In genomic region chr19:48321622-48322591, GRCh38 we compare ENCODE assay signal across 8 cellular contexts. TPM values are rescaled to one million over a fixed set of nuclear protein-coding genes. Genes with fewer than 3 reads are reported as not detected.
DNase-seq lines count a peak whose midpoint lies in the region; ATAC-seq and TF ChIP-seq lines count a peak whose summit lies in the region.

No MANE protein-coding gene starts in this region.

- H3K9me2 ChIP-seq in neural cell (ENCODE audit: insufficient read depth, low read length) = no peaks in the 10 kb centered on the region

- peak overlapping the region; percentile 88 for H3K4me3 Mint-ChIP-seq in stimulated activated naive CD8-positive, alpha-beta T cell treated with anti-CD3 and anti-CD28 coated beads, Interleukin-15, Interleukin-2, amounts not matched to agents 100 ng/mL and 50 ng/mL, for 24 hours

- peak; percentile 23 for TF ChIP-seq RAD21 in neural cell (conservative IDR thresholded peaks at IDR 0.05)

- TF ChIP-seq EP300 in neural cell (conservative IDR thresholded peaks at IDR 0.05; ENCODE audit: poor library complexity, severe bottlenecking) = no peak

- H3K27me3 Mint-ChIP-seq in stimulated activated naive CD8-positive, alpha-beta T cell treated with anti-CD3 and anti-CD28 coated beads, Interleukin-15, Interleukin-2, amounts not matched to agents 100 ng/mL and 50 ng/mL, for 24 hours = no peaks in the 10 kb centered on the region

- H3K4me1 Mint-ChIP-seq in stimulated activated naive CD8-positive, alpha-beta T cell treated with anti-CD3 and anti-CD28 coated beads, Interleukin-15, Interleukin-2, amounts not matched to agents 100 ng/mL and 50 ng/mL, for 24 hours (ENCODE audit: low read depth) = peaks cover 65% of the 10 kb centered on the region

- H3K4me3 ChIP-seq in HAP-1 (peak overlapping the region; percentile 33), RWPE2 (ENCODE audit: severe bottlenecking) (peak overlapping the region; percentile 44), fibroblast of the aortic adventitia (ENCODE audit: low read depth, low read length) (peak overlapping the region; percentile 54), neural cell (ENCODE audit: low read length) (peak overlapping the region; percentile 67)

- in situ Hi-C loops in G401 (cut with HindIII; ENCODE audit: low sequenced_read_pairs) = no loop called here
- in situ Hi-C loops in HAP-1 (cut with MboI; ENCODE audit: low sequenced_read_pairs) = no loop called here

- TF ChIP-seq CTCF in RWPE2 (IDR thresholded peaks at IDR 0.05; ENCODE audit: poor library complexity, severe bottlenecking) (no peak), fibroblast of the aortic adventitia (IDR thresholded peaks at IDR 0.05; ENCODE audit: insufficient read depth, low read length) (no peak), neural cell (IDR thresholded peaks at IDR 0.05; ENCODE audit: poor library complexity, severe bottlenecking) (peak; percentile 38)

- no peaks in the 10 kb centered on the region for H3K9me3 ChIP-seq in HAP-1
- no peaks in the 10 kb centered on the region for H3K9me3 ChIP-seq in RWPE2 (ENCODE audit: severe bottlenecking)
- no peaks in the 10 kb centered on the region for H3K9me3 ChIP-seq in neural cell (ENCODE audit: low read length)

- peak overlapping the region; percentile 99 for H3K27ac Mint-ChIP-seq in stimulated activated naive CD8-positive, alpha-beta T cell treated with anti-CD3 and anti-CD28 coated beads, Interleukin-15, Interleukin-2, amounts not matched to agents 100 ng/mL and 50 ng/mL, for 24 hours

- H3K9ac ChIP-seq in neural cell (ENCODE audit: low read length) = peak overlapping the region; percentile 64

- H3K27me3 ChIP-seq in HAP-1 (ENCODE audit: low read depth) (no peaks in the 10 kb centered on the region), RWPE2 (ENCODE audit: insufficient read depth, poor library complexity, severe bottlenecking) (no peaks in the 10 kb centered on the region), neural cell (ENCODE audit: insufficient read depth, low read depth, low read length) (no peaks in the 10 kb centered on the region)

- H3K27ac ChIP-seq in RWPE2 (ENCODE audit: poor library complexity, severe bottlenecking) (peak overlapping the region; percentile 91), neural cell (ENCODE audit: low read length) (no peak overlapping the region)

- peak overlapping the region; percentile 25 for H3K4me2 ChIP-seq in neural cell (ENCODE audit: low read length)

- no peaks in the 10 kb centered on the region for H3K9me3 Mint-ChIP-seq in stimulated activated naive CD8-positive, alpha-beta T cell treated with anti-CD3 and anti-CD28 coated beads, Interleukin-15, Interleukin-2, amounts not matched to agents 100 ng/mL and 50 ng/mL, for 24 hours

- no peaks in the 10 kb centered on the region for H3F3A ChIP-seq in neural cell (ENCODE audit: insufficient read depth, low read length, poor library complexity, severe bottlenecking)

- no peaks in the 10 kb centered on the region for H3K79me2 ChIP-seq in neural cell (replicated peaks; ENCODE audit: insufficient read depth, low read length)

- no peaks in the 10 kb centered on the region for H4K20me1 ChIP-seq in neural cell (ENCODE audit: insufficient read depth)

- peak; percentile 69 for ATAC-seq in RWPE2 (ENCODE audit: low read depth)

- H3K36me3 Mint-ChIP-seq in stimulated activated naive CD8-positive, alpha-beta T cell treated with anti-CD3 and anti-CD28 coated beads, Interleukin-15, Interleukin-2, amounts not matched to agents 100 ng/mL and 50 ng/mL, for 24 hours (ENCODE audit: low read depth) = peaks cover 10% of the 10 kb centered on the region

- H3K4me1 ChIP-seq in HAP-1 (peaks cover 14% of the 10 kb centered on the region), RWPE2 (ENCODE audit: insufficient read depth, poor library complexity, severe bottlenecking) (peaks cover 10% of the 10 kb centered on the region)

- DNase-seq in G401 (ENCODE audit: low spot score) (peak; percentile 91), HAP-1 (ENCODE audit: low spot score in 2 of 2) (peak; percentile 90 to 99), M059J (ENCODE audit: low read depth) (peak; percentile 97), RWPE2 (ENCODE audit: low spot score) (peak; percentile 97), fibroblast of the aortic adventitia (ENCODE audit: low read depth) (peak; percentile 98)
- peak; percentile 99 for DNase-seq in activated effector memory CD4-positive, alpha-beta T cell treated with Interleukin-2 at 50 U/mL for 16 hours

- H3K36me3 ChIP-seq in HAP-1 (replicated peaks) = no peaks in the 10 kb centered on the region
- peaks cover 4% of the 10 kb centered on the region; the same call in 1 of the 2 replicates for H3K36me3 ChIP-seq in RWPE2 (ENCODE audit: low read depth)
- no peaks in the 10 kb centered on the region for H3K36me3 ChIP-seq in neural cell (ENCODE audit: insufficient read depth, low read length)

- peak overlapping the region; percentile 94 for H2AFZ ChIP-seq in neural cell (ENCODE audit: low read depth, low read length)

TF ChIP-seq in neural cell, 6 proteins besides CTCF, POLR2A, EP300 and RAD21:
- no peak for TF ChIP-seq SMC3 (conservative IDR thresholded peaks at IDR 0.05; ENCODE audit: poor library complexity)
- peak; percentile 33 for TF ChIP-seq POLR2AphosphoS5 (IDR thresholded peaks at IDR 0.05)
TF ChIP-seq in neural cell: peak in this region for 1.

RNA-seq across cellular contexts. Expression of gene EMP3, which starts 3.4 kb away (rescaled TPM):
- total RNA-seq in G401 (2014; rRNA removed; shearing (Covaris generic)) = 73.8 and 83.8 TPM in 2 replicates
- total RNA-seq in M059J (2014; rRNA removed; shearing (Covaris generic)) = 87.2 and 98.0 TPM in 2 replicates
- total RNA-seq in fibroblast of the aortic adventitia (ENCODE audit: low replicate concordance) = 93.3 and 369 TPM in 2 replicates
- not detected in 2 replicates for polyA plus RNA-seq in neural cell
- not detected in 2 replicates for polyA minus RNA-seq in neural cell

RNA-seq across cellular contexts. Expression of gene TMEM143, which starts 41.8 kb away (rescaled TPM):
- total RNA-seq in G401 (2014; rRNA removed; shearing (Covaris generic)) = 7.4 and 9.8 TPM in 2 replicates
- 2.3 and 3.3 TPM in 2 replicates for total RNA-seq in M059J (2014; rRNA removed; shearing (Covaris generic))
- 2.2 and 5.0 TPM in 2 replicates for total RNA-seq in fibroblast of the aortic adventitia (ENCODE audit: low replicate concordance)
- polyA plus RNA-seq in neural cell = 4.2 and 11.7 TPM in 2 replicates
- 8.9 and 17.0 TPM in 2 replicates for polyA minus RNA-seq in neural cell

RNA-seq across cellular contexts. Expression of gene SYNGR4, which starts 42.3 kb away (rescaled TPM):
- not detected in 2 replicates for total RNA-seq in G401 (2014; rRNA removed; shearing (Covaris generic))
- 0.42 TPM in 1 of 2 replicates, not detected in the other for total RNA-seq in M059J (2014; rRNA removed; shearing (Covaris generic))
- not detected in 2 replicates for total RNA-seq in fibroblast of the aortic adventitia (ENCODE audit: low replicate concordance)
- not detected in 2 replicates for polyA plus RNA-seq in neural cell
- polyA minus RNA-seq in neural cell = not detected in 2 replicates

RNA-seq across cellular contexts. Expression of gene ZNF114, which starts 52.0 kb away (rescaled TPM):
- total RNA-seq in G401 (2014; rRNA removed; shearing (Covaris generic)) = 40.5 and 51.0 TPM in 2 replicates
- 0.62 and 1.2 TPM in 2 replicates for total RNA-seq in M059J (2014; rRNA removed; shearing (Covaris generic))
- total RNA-seq in fibroblast of the aortic adventitia (ENCODE audit: low replicate concordance) = 0.08 and 0.54 TPM in 2 replicates
- polyA plus RNA-seq in neural cell = 1.6 and 4.4 TPM in 2 replicates
- polyA minus RNA-seq in neural cell = 6.6 and 7.1 TPM in 2 replicates
